In genomic region chr17:77279448-77280303, GRCh38 we compare ENCODE assay signal across 9 cellular contexts.
A peak's percentile ranks its signal among the peaks of the same experiment; 100 is the strongest.
DNase-seq lines count a peak whose midpoint lies in the region; ATAC-seq and TF ChIP-seq lines count a peak whose summit lies in the region.
"Had no signal": no experiment of that assay in that cellular context is flagged by ENCODE, and none has a peak within 500 bp of the region (broad histone marks: within the 10 kb centered on the region; RNA-seq: fewer than 3 reads in every experiment).

No MANE protein-coding gene starts in this region.

- H3K9ac ChIP-seq in mucosa of stomach (ENCODE audit: low read length) = peak overlapping the region; percentile 39
- H3K9ac ChIP-seq: parathyroid adenoma had no signal

- no peak for TF ChIP-seq EP300 in Ishikawa (IDR thresholded peaks at IDR 0.05; ENCODE audit: borderline replicate concordance)

- DNase-seq in CD8-positive, alpha-beta T cell = no peak
- DNase-seq in DMS53 (lab: John Stamatoyannopoulos, UW) (no peak), NCI-H446 treated with DMSO at 0.1 percent for 48 hours (lab: John Stamatoyannopoulos, UW) (no peak)
- no peak for DNase-seq in stimulated activated CD8-positive, alpha-beta memory T cell treated with anti-CD3 and anti-CD28 coated beads, Interleukin-4, amount 100 ng/mL, for 48 hours

- POLR2A ChIA-PET in CD8-positive, alpha-beta T cell (lab: Charles Lee) = no interaction called here

- no peak overlapping the region for H3K27ac ChIP-seq in CD8-positive, alpha-beta T cell (ENCODE audit: low read depth, low read length)
- H3K27ac ChIP-seq: parathyroid adenoma had no signal

- H3K27me3 ChIP-seq in CD8-positive, alpha-beta T cell (ENCODE audit: insufficient read depth, low read length) = peaks cover 8% of the 10 kb centered on the region
- no peaks in the 10 kb centered on the region for H3K27me3 ChIP-seq in mucosa of stomach (ENCODE audit: control insufficient read depth, insufficient read depth, low read length)

- H3K36me3 ChIP-seq in CD8-positive, alpha-beta T cell (ENCODE audit: insufficient read depth, low read length) = no peaks in the 10 kb centered on the region
- no peaks in the 10 kb centered on the region for H3K36me3 ChIP-seq in mucosa of stomach (ENCODE audit: control insufficient read depth, insufficient read depth, low read length)

- H3K4me1 ChIP-seq in CD8-positive, alpha-beta T cell (ENCODE audit: insufficient read depth, low read length) = peaks cover 11% of the 10 kb centered on the region
- peaks cover 30% of the 10 kb centered on the region for H3K4me1 ChIP-seq in mucosa of stomach (ENCODE audit: control insufficient read depth, insufficient read depth, low read length)

- intact Hi-C loops in CD8-positive, alpha-beta T cell (cut with DNase I, micrococcal nuclease) = loop anchor here (2.0 to 5.0 kb wide), 2 partner anchors 93 to 215 kb away; no protein-coding TSS in a partner anchor
- intact Hi-C loops in dendritic cell treated with granulocyte-macrophage colony-stimulating factor and Interleukin-4, amounts not matched to agents 40 ng/mL and 50 ng/mL, for 4 days (cut with micrococcal nuclease) = loop anchor here (5.0 kb wide), 1 partner anchor 38 kb away; a partner anchor contains a TSS

- H3K4me3 Mint-ChIP-seq in CD8-positive, alpha-beta T cell = peak overlapping the region; percentile 83
- peak overlapping the region; percentile 79 for H3K4me3 Mint-ChIP-seq in dendritic cell treated with granulocyte-macrophage colony-stimulating factor and Interleukin-4, amounts not matched to agents 40 ng/mL and 50 ng/mL, for 4 days

- H3K36me3 Mint-ChIP-seq in CD8-positive, alpha-beta T cell = peaks cover 1% of the 10 kb centered on the region
- H3K36me3 Mint-ChIP-seq in dendritic cell treated with granulocyte-macrophage colony-stimulating factor and Interleukin-4, amounts not matched to agents 40 ng/mL and 50 ng/mL, for 4 days (ENCODE audit: low read depth) = peaks cover 8% of the 10 kb centered on the region

- no peak for TF ChIP-seq CTCF in CD8-positive, alpha-beta T cell (IDR thresholded peaks at IDR 0.05)

- H3K4me1 Mint-ChIP-seq in CD8-positive, alpha-beta T cell (ENCODE audit: low read depth) = peaks cover 6% of the 10 kb centered on the region
- peaks cover 80% of the 10 kb centered on the region for H3K4me1 Mint-ChIP-seq in dendritic cell treated with granulocyte-macrophage colony-stimulating factor and Interleukin-4, amounts not matched to agents 40 ng/mL and 50 ng/mL, for 4 days (ENCODE audit: low read depth)

- CTCF ChIA-PET in CD8-positive, alpha-beta T cell (lab: Charles Lee) = interaction anchor here (0.6 kb wide), 1 partner anchor 1265 kb away, joined by 3 read pairs; no protein-coding TSS in a partner anchor

- H3K27ac Mint-ChIP-seq in CD8-positive, alpha-beta T cell = no peak overlapping the region
- H3K27ac Mint-ChIP-seq in dendritic cell treated with granulocyte-macrophage colony-stimulating factor and Interleukin-4, amounts not matched to agents 40 ng/mL and 50 ng/mL, for 4 days = peak overlapping the region; percentile 80

- 0 out of 2 replicates have a peak, but pooled peaks have one; percentile 0 for TF ChIP-seq RAD21 in Ishikawa (IDR thresholded peaks at IDR 0.05; ENCODE audit: low read depth)

- peaks cover 10% of the 10 kb centered on the region for H3K27me3 Mint-ChIP-seq in CD8-positive, alpha-beta T cell (ENCODE audit: low read depth)
- H3K27me3 Mint-ChIP-seq in dendritic cell treated with granulocyte-macrophage colony-stimulating factor and Interleukin-4, amounts not matched to agents 40 ng/mL and 50 ng/mL, for 4 days = no peaks in the 10 kb centered on the region

- no peak overlapping the region for H3K4me3 ChIP-seq in CD8-positive, alpha-beta T cell (ENCODE audit: low read depth, low read length)
- peak overlapping the region; percentile 36 for H3K4me3 ChIP-seq in mucosa of stomach (ENCODE audit: low read length)

- no peak for ATAC-seq in CD8-positive, alpha-beta T cell
- ATAC-seq in GM21786 (IDR thresholded peaks at IDR 0.05; ENCODE audit: unreplicated experiment) = no peak

- no peaks in the 10 kb centered on the region for H3K9me3 ChIP-seq in CD8-positive, alpha-beta T cell (ENCODE audit: low read length)
- H3K9me3 ChIP-seq in mucosa of stomach (ENCODE audit: control insufficient read depth, low read length) = no peaks in the 10 kb centered on the region

- no peaks in the 10 kb centered on the region for H3K9me3 Mint-ChIP-seq in CD8-positive, alpha-beta T cell
- H3K9me3 Mint-ChIP-seq in dendritic cell treated with granulocyte-macrophage colony-stimulating factor and Interleukin-4, amounts not matched to agents 40 ng/mL and 50 ng/mL, for 4 days = no peaks in the 10 kb centered on the region

TF ChIP-seq in Ishikawa, 13 proteins besides CTCF, POLR2A, EP300 and RAD21:
- no peak for TF ChIP-seq CEBPB (IDR thresholded peaks at IDR 0.05)
- TF ChIP-seq EGR1 (IDR thresholded peaks at IDR 0.05) = 0 out of 2 replicates have a peak, but pooled peaks have one; percentile 26
